In the genomic region with DNA sequence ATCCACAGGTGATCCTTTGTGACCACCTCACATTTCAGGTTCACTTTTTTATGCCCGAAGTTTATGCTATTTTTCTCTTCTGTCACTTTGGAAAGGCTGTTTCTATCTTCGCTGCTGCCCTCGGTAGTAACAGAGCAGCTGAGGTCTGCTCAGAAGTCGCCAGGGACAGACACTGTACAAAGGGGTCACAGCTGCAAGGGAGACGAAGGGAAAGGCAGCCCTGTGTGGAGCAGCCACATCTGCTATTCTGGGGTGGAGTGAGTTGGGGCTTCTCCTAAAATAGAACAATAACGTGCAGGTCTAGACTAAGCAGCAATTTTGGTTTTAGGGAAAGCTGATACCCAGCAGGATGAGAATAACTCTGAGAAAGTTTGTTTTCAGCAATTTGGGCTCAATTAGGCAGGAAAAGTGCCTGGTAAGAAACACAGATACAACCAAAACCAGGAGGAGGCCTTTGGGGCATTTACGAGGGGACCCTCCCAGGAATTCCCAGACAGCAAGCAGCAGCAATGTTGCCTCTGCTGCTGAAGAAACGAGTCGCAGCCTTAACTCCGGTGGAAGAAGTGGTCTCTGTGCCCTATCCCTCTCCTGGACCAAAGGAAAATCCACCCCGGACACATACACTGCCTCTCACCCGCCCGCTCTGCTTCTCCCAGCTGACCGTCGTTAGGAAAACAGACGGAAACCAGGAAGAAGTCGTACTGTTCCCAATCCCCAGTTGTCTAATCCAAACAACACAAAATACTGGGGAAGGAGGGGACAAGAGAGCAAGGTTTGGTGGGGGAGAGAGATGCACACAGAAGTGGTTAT, we compare ENCODE assay signal across 16 cellular contexts.
DNase-seq lines count a peak whose midpoint lies in the region; ATAC-seq and TF ChIP-seq lines count a peak whose summit lies in the region.
"Had no signal": no experiment of that assay in that cellular context is flagged by ENCODE, and none has a peak within 500 bp of the region (broad histone marks: within the 10 kb centered on the region; RNA-seq: fewer than 3 reads in every experiment).

No MANE protein-coding gene starts in this region.

- H3K4me1 ChIP-seq in mucosa of descending colon (ENCODE audit: low read depth), result no peaks in the 10 kb centered on the region

- H3K36me3 Mint-ChIP-seq in activated CD4-positive, alpha-beta memory T cell treated with anti-CD3 and anti-CD28 coated beads, Interleukin-2, amount 10 ng/mL, durations not matched to agents 7 days and 5 days (ENCODE audit: low read depth), result no peaks in the 10 kb centered on the region

- POLR2A ChIA-PET in activated CD4-positive, alpha-beta memory T cell treated with anti-CD3 and anti-CD28 coated beads, Interleukin-2, amount 10 ng/mL, durations not matched to agents 7 days and 5 days (lab: Charles Lee), result no interaction called here

- H3K4me3 Mint-ChIP-seq in activated CD4-positive, alpha-beta memory T cell treated with anti-CD3 and anti-CD28 coated beads, Interleukin-2, amount 10 ng/mL, durations not matched to agents 7 days and 5 days, result no peak overlapping the region
- H3K4me3 Mint-ChIP-seq: B cell, H9 had no signal

- no peak overlapping the region for H3K27ac Mint-ChIP-seq in activated CD4-positive, alpha-beta memory T cell treated with anti-CD3 and anti-CD28 coated beads, Interleukin-2, amount 10 ng/mL, durations not matched to agents 7 days and 5 days
- H3K27ac Mint-ChIP-seq: B cell had no signal

- no peaks in the 10 kb centered on the region for H3K36me3 ChIP-seq in mucosa of descending colon (ENCODE audit: low read depth)
- H3K36me3 ChIP-seq: Peyer's patch, suprapubic skin had no signal

- no peaks in the 10 kb centered on the region for H3K9me3 ChIP-seq in mucosa of descending colon
- H3K9me3 ChIP-seq: Peyer's patch, suprapubic skin had no signal

- no peaks in the 10 kb centered on the region for H3K27me3 ChIP-seq in dorsolateral prefrontal cortex
- H3K27me3 ChIP-seq: Peyer's patch had no signal

- peak; percentile 44 for ATAC-seq in mucosa of descending colon

- CTCF ChIA-PET in activated CD4-positive, alpha-beta memory T cell treated with anti-CD3 and anti-CD28 coated beads, Interleukin-2, amount 10 ng/mL, durations not matched to agents 7 days and 5 days (lab: Charles Lee), result no interaction called here

- H3K4me3 ChIP-seq in dorsolateral prefrontal cortex (peak overlapping the region in 6 of 59 donors; percentile 1 to 36 (median 29)), mucosa of descending colon (no peak overlapping the region)
- H3K4me3 ChIP-seq: Peyer's patch, suprapubic skin had no signal

- DNase-seq in NCI-H69 (lab: John Stamatoyannopoulos, UW) (peak; percentile 55), dorsolateral prefrontal cortex (peak in 1 of 10 donors; percentile 16), mucosa of descending colon (no peak), substantia nigra (lab: John Stamatoyannopoulos, UW) (peak in 5 of 49 donors; percentile 4 to 17 (median 8)), inferior parietal cortex (ENCODE audit: extremely low spot score) (no peak), NCI-H524 treated with DMSO at 0.1 percent for 48 hours (lab: John Stamatoyannopoulos, UW) (no peak)
- no peak for DNase-seq in activated CD4-positive, alpha-beta memory T cell treated with anti-CD3 and anti-CD28 coated beads, Interleukin-2, amount 10 ng/mL, durations not matched to agents 7 days and 5 days
- DNase-seq: activated naive CD4-positive, alpha-beta T cell treated with anti-CD3 and anti-CD28 coated beads, Interleukin-2, amount 50 U/mL, for 16 hours; H9; mesendoderm; NCI-H1092; NCI-H2107; Peyer's patch; stimulated activated CD4-positive, alpha-beta T cell treated with anti-CD3 and anti-CD28 coated beads, Interleukin-4, amount 100 ng/mL, for 24 hours had no signal

- no peaks in the 10 kb centered on the region for H3K4me1 Mint-ChIP-seq in activated CD4-positive, alpha-beta memory T cell treated with anti-CD3 and anti-CD28 coated beads, Interleukin-2, amount 10 ng/mL, durations not matched to agents 7 days and 5 days

- H3K9me3 Mint-ChIP-seq in activated CD4-positive, alpha-beta memory T cell treated with anti-CD3 and anti-CD28 coated beads, Interleukin-2, amount 10 ng/mL, durations not matched to agents 7 days and 5 days, result no peaks in the 10 kb centered on the region
- H3K9me3 Mint-ChIP-seq: H9 had no signal

- H3K27me3 Mint-ChIP-seq in activated CD4-positive, alpha-beta memory T cell treated with anti-CD3 and anti-CD28 coated beads, Interleukin-2, amount 10 ng/mL, durations not matched to agents 7 days and 5 days, result peaks cover 1% of the 10 kb centered on the region

- no peak for TF ChIP-seq CTCF in dorsolateral prefrontal cortex (IDR thresholded peaks at IDR 0.05 in 54 of 56, conservative IDR thresholded peaks at IDR 0.05 in 2 of 56; ENCODE audit: low read depth in 1 of 56, partially characterized antibody in 56 of 56)
- TF ChIP-seq CTCF in mucosa of descending colon (IDR thresholded peaks at IDR 0.05), result no peak

- H3K27ac ChIP-seq in dorsolateral prefrontal cortex, result peak overlapping the region in 40 of 59 donors; percentile 3 to 80 (median 54)
- peak overlapping the region; percentile 39 for H3K27ac ChIP-seq in substantia nigra (ENCODE audit: low read depth, low read length, poor library complexity, severe bottlenecking)
- H3K27ac ChIP-seq: Peyer's patch, suprapubic skin had no signal

- intact Hi-C loops in dorsolateral prefrontal cortex (cut with DNase I), result loop anchor here in 1 of 2 donors (10.0 kb wide), 1 partner anchor 151 kb away; a partner anchor contains a TSS
- intact Hi-C loops in mucosa of descending colon (cut with DNase I, micrococcal nuclease), result no loop called here
